22 cellular contexts compared by ENCODE assay signal in genomic region chr10:44143556-44143955, GRCh38.
"Had no signal": no experiment of that assay in that cellular context is flagged by ENCODE, and none has a peak within 500 bp of the region (broad histone marks: within the 10 kb centered on the region; RNA-seq: fewer than 3 reads in every experiment).

No MANE protein-coding gene starts in this region.

- DNase-seq: cortex of kidney; effector CD8-positive, alpha-beta T cell; effector memory CD8-positive, alpha-beta T cell; endodermal cell; erythroblast; esophagus squamous epithelium; foreskin fibroblast; foreskin melanocyte; gastrocnemius medialis; glutamatergic neuron; head of caudate nucleus; heart right ventricle; hippocampal formation; left cardiac atrium; left lung; left ventricle myocardium superior; lower lobe of right lung; mesenchymal stem cell; mucosa of descending colon; naive B cell; naive thymus-derived CD8-positive, alpha-beta T cell had no signal

- ATAC-seq: effector memory CD8-positive, alpha-beta T cell; esophagus mucosa; gastrocnemius medialis; heart right ventricle; left cardiac atrium; left lung; left ventricle myocardium superior; lower lobe of right lung; mucosa of descending colon; naive thymus-derived CD8-positive, alpha-beta T cell had no signal

- H3K9me3 ChIP-seq: esophagus squamous epithelium, gastrocnemius medialis, lower lobe of right lung had no signal

- H3K27me3 ChIP-seq: esophagus squamous epithelium, gastrocnemius medialis, heart right ventricle, left lung had no signal

- H3K36me3 ChIP-seq: esophagus squamous epithelium, gastrocnemius medialis, heart right ventricle, left lung, lower lobe of right lung had no signal

- H3K4me3 ChIP-seq: esophagus squamous epithelium, gastrocnemius medialis, heart right ventricle, left lung, lower lobe of right lung, mucosa of descending colon had no signal
